Comparison of ENCODE assay signal across 1 cellular context in genomic region chr19:13117772-13118423, GRCh38.
TF ChIP-seq lines count a peak whose summit lies in the region.

Gene NACC1, plus strand, starts transcription at chr19:13118264. Its CDS starts 16,944 bp downstream, at chr19:13135208.

TF ChIP-seq in HepG2, 621 proteins besides CTCF, POLR2A, EP300 and RAD21 (continued from another document and continues in another):
- TF ChIP-seq KIAA2018 (CRISPR knock-in tag; IDR thresholded peaks at IDR 0.05; ENCODE audit: borderline replicate concordance) (no peak), PCBP1 (IDR thresholded peaks at IDR 0.05; ENCODE audit: borderline replicate concordance, low read depth, low read length) (no peak), NFE2L1 (CRISPR knock-in tag; IDR thresholded peaks at IDR 0.05; ENCODE audit: borderline replicate concordance) (no peak), ZNF160 (CRISPR knock-in tag; IDR thresholded peaks at IDR 0.05) (no peak), LCORL (IDR thresholded peaks at IDR 0.05) (no peak), LCORL (CRISPR knock-in tag; IDR thresholded peaks at IDR 0.05) (no peak), YEATS2 (CRISPR knock-in tag; IDR thresholded peaks at IDR 0.05; ENCODE audit: borderline replicate concordance) (peak; percentile 21; the same call in 1 of the 2 replicates), ZFP82 (CRISPR knock-in tag; IDR thresholded peaks at IDR 0.05; ENCODE audit: borderline replicate concordance) (no peak), ZSCAN12 (CRISPR knock-in tag; IDR thresholded peaks at IDR 0.05) (no peak), NCOR1 (IDR thresholded peaks at IDR 0.05; ENCODE audit: borderline replicate concordance, low read length) (no peak), SIX1 (CRISPR knock-in tag; IDR thresholded peaks at IDR 0.05; ENCODE audit: borderline replicate concordance) (no peak), ZNF331 (CRISPR knock-in tag; IDR thresholded peaks at IDR 0.05) (no peak), GATAD2A (CRISPR knock-in tag; IDR thresholded peaks at IDR 0.05) (peak; percentile 38; the same call in 1 of the 2 replicates), ZNF12 (CRISPR knock-in tag; IDR thresholded peaks at IDR 0.05) (no peak), ZFP37 (CRISPR knock-in tag; IDR thresholded peaks at IDR 0.05; ENCODE audit: borderline replicate concordance) (no peak), THAP9 (CRISPR knock-in tag; IDR thresholded peaks at IDR 0.05; ENCODE audit: borderline replicate concordance) (no peak), ZNF251 (CRISPR knock-in tag; IDR thresholded peaks at IDR 0.05) (no peak), PREB (CRISPR knock-in tag; IDR thresholded peaks at IDR 0.05) (no peak), SNAPC5 (CRISPR knock-in tag; IDR thresholded peaks at IDR 0.05; ENCODE audit: borderline replicate concordance) (no peak), REST (IDR thresholded peaks at IDR 0.05; ENCODE audit: borderline replicate concordance in 1 of 2, low read depth in 1 of 2, low read length in 2 of 2) (no peak), FOXA1 (IDR thresholded peaks at IDR 0.05) (no peak), FOXA1 (CRISPR knock-in tag; IDR thresholded peaks at IDR 0.05) (no peak), ZSCAN21 (CRISPR knock-in tag; IDR thresholded peaks at IDR 0.05; ENCODE audit: borderline replicate concordance) (no peak), YEATS4 (CRISPR knock-in tag; IDR thresholded peaks at IDR 0.05; ENCODE audit: borderline replicate concordance) (peak; percentile 27; the same call in 1 of the 2 replicates), MATR3 (CRISPR knock-in tag; IDR thresholded peaks at IDR 0.05) (no peak), HHEX (CRISPR knock-in tag; IDR thresholded peaks at IDR 0.05) (no peak), NR2F1 (CRISPR knock-in tag; IDR thresholded peaks at IDR 0.05) (no peak), SNAI1 (CRISPR knock-in tag; IDR thresholded peaks at IDR 0.05; ENCODE audit: borderline replicate concordance) (no peak), KAT8 (CRISPR knock-in tag; IDR thresholded peaks at IDR 0.05) (0 out of 2 replicates have a peak, but pooled peaks have one; percentile 31), ZBTB38 (CRISPR knock-in tag; IDR thresholded peaks at IDR 0.05) (no peak), ZNF850 (CRISPR knock-in tag; conservative IDR thresholded peaks at IDR 0.05) (no peak), ZNF841 (CRISPR knock-in tag; IDR thresholded peaks at IDR 0.05; ENCODE audit: borderline replicate concordance) (no peak), SOX6 (IDR thresholded peaks at IDR 0.05) (no peak), SOX6 (CRISPR knock-in tag; IDR thresholded peaks at IDR 0.05) (no peak), BCL6 (CRISPR knock-in tag; IDR thresholded peaks at IDR 0.05) (no peak), ARID4A (CRISPR knock-in tag; IDR thresholded peaks at IDR 0.05; ENCODE audit: borderline replicate concordance) (no peak), GRHL1 (CRISPR knock-in tag; conservative IDR thresholded peaks at IDR 0.05) (no peak), IRF1 (CRISPR knock-in tag; IDR thresholded peaks at IDR 0.05; ENCODE audit: low read depth) (no peak), PAWR (CRISPR knock-in tag; IDR thresholded peaks at IDR 0.05; ENCODE audit: borderline replicate concordance) (no peak), ATF7 (IDR thresholded peaks at IDR 0.05) (no peak), ATF7 (CRISPR knock-in tag; IDR thresholded peaks at IDR 0.05) (no peak)
